ENCODE assay signal across 1 cellular context in the genomic region with DNA sequence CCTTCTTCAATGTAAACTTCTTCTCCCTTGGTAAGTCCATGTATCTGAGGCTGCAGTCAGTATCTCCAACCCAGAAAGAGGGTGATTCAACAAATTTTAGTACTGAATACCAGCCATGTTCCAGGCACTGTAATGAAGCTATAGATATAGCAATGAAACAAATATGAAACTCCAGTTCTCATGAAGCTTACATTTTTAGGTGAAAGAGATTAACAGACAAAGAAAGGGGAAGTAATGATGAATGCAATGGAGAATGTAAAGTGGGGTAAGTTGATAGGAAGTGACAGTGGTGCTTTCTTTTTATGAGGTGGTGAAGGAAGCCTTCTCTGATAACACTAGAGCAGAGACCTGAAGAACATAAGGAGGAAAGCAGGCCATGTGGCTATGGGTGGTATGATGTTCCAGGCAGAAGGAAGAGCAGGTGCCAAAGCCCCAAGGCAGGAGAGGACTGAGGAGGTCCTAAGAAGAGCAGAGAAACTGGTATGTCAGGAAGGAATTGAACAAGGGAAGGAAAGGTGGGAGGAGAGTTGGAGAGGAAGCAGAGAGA.
TF ChIP-seq lines count a peak whose summit lies in the region.

No MANE protein-coding gene starts in this region.

TF ChIP-seq in K562, 482 proteins besides CTCF, POLR2A, EP300 and RAD21 (continued from another document):
- TF ChIP-seq, protein P1, sequence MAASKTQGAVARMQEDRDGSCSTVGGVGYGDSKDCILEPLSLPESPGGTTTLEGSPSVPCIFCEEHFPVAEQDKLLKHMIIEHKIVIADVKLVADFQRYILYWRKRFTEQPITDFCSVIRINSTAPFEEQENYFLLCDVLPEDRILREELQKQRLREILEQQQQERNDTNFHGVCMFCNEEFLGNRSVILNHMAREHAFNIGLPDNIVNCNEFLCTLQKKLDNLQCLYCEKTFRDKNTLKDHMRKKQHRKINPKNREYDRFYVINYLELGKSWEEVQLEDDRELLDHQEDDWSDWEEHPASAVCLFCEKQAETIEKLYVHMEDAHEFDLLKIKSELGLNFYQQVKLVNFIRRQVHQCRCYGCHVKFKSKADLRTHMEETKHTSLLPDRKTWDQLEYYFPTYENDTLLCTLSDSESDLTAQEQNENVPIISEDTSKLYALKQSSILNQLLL (CRISPR knock-in tag; IDR thresholded peaks at IDR 0.05; ENCODE audit: borderline replicate concordance): no peak
- TF ChIP-seq ARID1B (IDR thresholded peaks at IDR 0.05) (peak; percentile 90), TCFL5 (CRISPR knock-in tag; conservative IDR thresholded peaks at IDR 0.05) (0 out of 2 replicates have a peak, but pooled peaks have one; percentile 16), RBM15 (IDR thresholded peaks at IDR 0.05; ENCODE audit: insufficient read depth, low read length) (no peak), ZNF644 (tag; IDR thresholded peaks at IDR 0.05; ENCODE audit: low read depth) (no peak), SPI1 (IDR thresholded peaks at IDR 0.05; ENCODE audit: borderline replicate concordance, low read depth, low read length) (0 out of 2 replicates have a peak, but pooled peaks have one; percentile 34), SLC30A9 (CRISPR knock-in tag; IDR thresholded peaks at IDR 0.05) (no peak)
- TF ChIP-seq, protein P2, sequence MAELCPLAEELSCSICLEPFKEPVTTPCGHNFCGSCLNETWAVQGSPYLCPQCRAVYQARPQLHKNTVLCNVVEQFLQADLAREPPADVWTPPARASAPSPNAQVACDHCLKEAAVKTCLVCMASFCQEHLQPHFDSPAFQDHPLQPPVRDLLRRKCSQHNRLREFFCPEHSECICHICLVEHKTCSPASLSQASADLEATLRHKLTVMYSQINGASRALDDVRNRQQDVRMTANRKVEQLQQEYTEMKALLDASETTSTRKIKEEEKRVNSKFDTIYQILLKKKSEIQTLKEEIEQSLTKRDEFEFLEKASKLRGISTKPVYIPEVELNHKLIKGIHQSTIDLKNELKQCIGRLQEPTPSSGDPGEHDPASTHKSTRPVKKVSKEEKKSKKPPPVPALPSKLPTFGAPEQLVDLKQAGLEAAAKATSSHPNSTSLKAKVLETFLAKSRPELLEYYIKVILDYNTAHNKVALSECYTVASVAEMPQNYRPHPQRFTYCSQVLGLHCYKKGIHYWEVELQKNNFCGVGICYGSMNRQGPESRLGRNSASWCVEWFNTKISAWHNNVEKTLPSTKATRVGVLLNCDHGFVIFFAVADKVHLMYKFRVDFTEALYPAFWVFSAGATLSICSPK (IDR thresholded peaks at IDR 0.05; ENCODE audit: borderline replicate concordance): no peak
- TF ChIP-seq, protein P3, sequence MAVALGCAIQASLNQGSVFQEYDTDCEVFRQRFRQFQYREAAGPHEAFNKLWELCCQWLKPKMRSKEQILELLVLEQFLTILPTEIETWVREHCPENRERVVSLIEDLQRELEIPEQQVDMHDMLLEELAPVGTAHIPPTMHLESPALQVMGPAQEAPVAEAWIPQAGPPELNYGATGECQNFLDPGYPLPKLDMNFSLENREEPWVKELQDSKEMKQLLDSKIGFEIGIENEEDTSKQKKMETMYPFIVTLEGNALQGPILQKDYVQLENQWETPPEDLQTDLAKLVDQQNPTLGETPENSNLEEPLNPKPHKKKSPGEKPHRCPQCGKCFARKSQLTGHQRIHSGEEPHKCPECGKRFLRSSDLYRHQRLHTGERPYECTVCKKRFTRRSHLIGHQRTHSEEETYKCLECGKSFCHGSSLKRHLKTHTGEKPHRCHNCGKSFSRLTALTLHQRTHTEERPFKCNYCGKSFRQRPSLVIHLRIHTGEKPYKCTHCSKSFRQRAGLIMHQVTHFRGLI (CRISPR knock-in tag; IDR thresholded peaks at IDR 0.05): 0 out of 2 replicates have a peak, but pooled peaks have one; percentile 20
